Comparison of ENCODE assay signal across 8 cellular contexts in the genomic region with DNA sequence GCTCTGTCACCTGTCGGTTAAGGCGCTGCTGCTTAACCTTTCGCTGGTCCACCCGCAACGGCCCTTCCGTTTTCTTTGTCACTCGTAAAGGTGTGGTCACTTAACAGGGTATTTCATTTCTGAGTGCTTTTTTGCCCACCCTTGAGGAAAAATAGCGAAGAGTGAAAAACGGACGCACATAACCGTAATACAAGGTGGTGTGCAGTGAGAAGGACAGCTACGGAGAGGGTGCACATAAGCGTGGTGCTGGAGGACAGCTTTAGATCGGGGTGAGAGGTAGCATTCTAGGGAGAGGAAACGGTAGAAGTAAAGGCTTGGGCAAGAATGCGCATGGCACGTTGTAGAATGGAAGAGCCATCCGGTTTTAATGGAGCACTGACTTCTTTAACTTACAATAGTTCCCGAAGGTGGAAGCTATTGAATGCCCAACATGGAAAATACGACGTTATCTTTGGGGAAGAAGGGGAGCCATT. TPM values are rescaled to one million over a fixed set of nuclear protein-coding genes. Genes with fewer than 3 reads are reported as not detected.
A peak's percentile ranks its signal among the peaks of the same experiment; 100 is the strongest.
DNase-seq lines count a peak whose midpoint lies in the region; ATAC-seq lines count a peak whose summit lies in the region.

No MANE protein-coding gene starts in this region.

- DNase-seq in stimulated activated CD4-positive, alpha-beta T cell treated with anti-CD3 and anti-CD28 coated beads, Interleukin-4, amount 100 ng/mL, for 1 hour = peak; percentile 15
- no peak for DNase-seq in stimulated activated CD4-positive, alpha-beta T cell treated with anti-CD3 and anti-CD28 coated beads, Interleukin-2, amount 100 ng/mL, for 48 hours
- peak; percentile 14 for DNase-seq in activated T-helper 2 cell treated with anti-CD3 and anti-CD28 coated beads, Interferon-gamma antibody, Interleukin-2, Interleukin-4, amounts not matched to agents 10 μg/mL and 5 μg/mL and 100 μg/mL, durations not matched to agents 14 hours and 24 hours and 36 hours (ENCODE audit: low spot score)
- DNase-seq in iPS DF 6.9 (ENCODE audit: low read depth, low spot score) (no peak), NCI-H2227 treated with DMSO at 0.1 percent for 48 hours (lab: John Stamatoyannopoulos, UW) (no peak), cerebellar nuclear complex (lab: John Stamatoyannopoulos, UW) (no peak)
- no peak for DNase-seq in stimulated activated effector memory CD8-positive, alpha-beta T cell treated with anti-CD3 and anti-CD28 coated beads, Interleukin-12 subunit alpha, Interleukin-12 subunit beta, amount 100 ng/mL, for 72 hours (ENCODE audit: low spot score in 2 of 2)

- WGBS in iPS DF 6.9 (ENCODE audit: insufficient coverage, insufficient read length) = no CpG with 5 or more reads among the region's 21 CpGs

- peak overlapping the region; percentile 62 for H3K4me3 ChIP-seq in iPS DF 6.9 (ENCODE audit: low read length)

- peaks cover 1% of the 10 kb centered on the region for H3K27me3 Mint-ChIP-seq in IgD-negative memory B cell
- H3K27me3 Mint-ChIP-seq in activated T-helper 2 cell treated with anti-CD3 and anti-CD28 coated beads, Interferon-gamma antibody, Interleukin-2, Interleukin-4, amounts not matched to agents 10 μg/mL and 5 μg/mL and 100 μg/mL, durations not matched to agents 14 hours and 24 hours and 36 hours (ENCODE audit: low read depth) = no peaks in the 10 kb centered on the region

- intact Hi-C loops in activated T-helper 2 cell treated with anti-CD3 and anti-CD28 coated beads, Interferon-gamma antibody, Interleukin-2, Interleukin-4, amounts not matched to agents 10 μg/mL and 5 μg/mL and 100 μg/mL, durations not matched to agents 14 hours and 24 hours and 36 hours (cut with micrococcal nuclease) = loop anchor here (1.0 to 10.0 kb wide), 3 partner anchors 102 to 509 kb away; a partner anchor contains a TSS

- H3K4me1 ChIP-seq in iPS DF 6.9 (ENCODE audit: control insufficient read depth, insufficient read depth, low read length) = no peaks in the 10 kb centered on the region

- H3K4me1 Mint-ChIP-seq in IgD-negative memory B cell = peaks cover 29 to 42% (median 32%) of the 10 kb centered on the region in 3 donors
- H3K4me1 Mint-ChIP-seq in activated T-helper 2 cell treated with anti-CD3 and anti-CD28 coated beads, Interferon-gamma antibody, Interleukin-2, Interleukin-4, amounts not matched to agents 10 μg/mL and 5 μg/mL and 100 μg/mL, durations not matched to agents 14 hours and 24 hours and 36 hours (ENCODE audit: low read depth) = peaks cover 44% of the 10 kb centered on the region
- H3K4me1 Mint-ChIP-seq in stimulated activated effector memory CD8-positive, alpha-beta T cell treated with anti-CD3 and anti-CD28 coated beads, Interleukin-12 subunit alpha, Interleukin-12 subunit beta, amount 100 ng/mL, for 72 hours = peaks cover 44% of the 10 kb centered on the region

- peak; percentile 50 for ATAC-seq in stimulated activated effector memory CD8-positive, alpha-beta T cell treated with anti-CD3 and anti-CD28 coated beads, Interleukin-12 subunit alpha, Interleukin-12 subunit beta, amount 100 ng/mL, for 72 hours

- H3K4me3 Mint-ChIP-seq in IgD-negative memory B cell = peak overlapping the region; percentile 96 to 99 (median 98)
- H3K4me3 Mint-ChIP-seq in activated T-helper 2 cell treated with anti-CD3 and anti-CD28 coated beads, Interferon-gamma antibody, Interleukin-2, Interleukin-4, amounts not matched to agents 10 μg/mL and 5 μg/mL and 100 μg/mL, durations not matched to agents 14 hours and 24 hours and 36 hours (ENCODE audit: low read depth) = peak overlapping the region; percentile 96
- H3K4me3 Mint-ChIP-seq in stimulated activated effector memory CD8-positive, alpha-beta T cell treated with anti-CD3 and anti-CD28 coated beads, Interleukin-12 subunit alpha, Interleukin-12 subunit beta, amount 100 ng/mL, for 72 hours = peak overlapping the region; percentile 80

- H3K36me3 ChIP-seq in iPS DF 6.9 (ENCODE audit: control insufficient read depth, insufficient read depth, low read length) = peaks cover 16% of the 10 kb centered on the region; the same call in 1 of the 2 replicates

- H3K9me3 ChIP-seq in iPS DF 6.9 (ENCODE audit: control insufficient read depth, insufficient read depth, low read length) = no peaks in the 10 kb centered on the region

- no peaks in the 10 kb centered on the region for H3K27me3 ChIP-seq in iPS DF 6.9 (ENCODE audit: control insufficient read depth, insufficient read depth, low read length)

- H3K9me3 Mint-ChIP-seq in IgD-negative memory B cell = no peaks in the 10 kb centered on the region
- H3K9me3 Mint-ChIP-seq in activated T-helper 2 cell treated with anti-CD3 and anti-CD28 coated beads, Interferon-gamma antibody, Interleukin-2, Interleukin-4, amounts not matched to agents 10 μg/mL and 5 μg/mL and 100 μg/mL, durations not matched to agents 14 hours and 24 hours and 36 hours = no peaks in the 10 kb centered on the region
- H3K9me3 Mint-ChIP-seq in stimulated activated effector memory CD8-positive, alpha-beta T cell treated with anti-CD3 and anti-CD28 coated beads, Interleukin-12 subunit alpha, Interleukin-12 subunit beta, amount 100 ng/mL, for 72 hours = no peaks in the 10 kb centered on the region

- H3K27ac Mint-ChIP-seq in IgD-negative memory B cell = peak overlapping the region; percentile 87 to 100 (median 100)
- peak overlapping the region; percentile 85 for H3K27ac Mint-ChIP-seq in activated T-helper 2 cell treated with anti-CD3 and anti-CD28 coated beads, Interferon-gamma antibody, Interleukin-2, Interleukin-4, amounts not matched to agents 10 μg/mL and 5 μg/mL and 100 μg/mL, durations not matched to agents 14 hours and 24 hours and 36 hours
- peak overlapping the region; percentile 100 for H3K27ac Mint-ChIP-seq in stimulated activated effector memory CD8-positive, alpha-beta T cell treated with anti-CD3 and anti-CD28 coated beads, Interleukin-12 subunit alpha, Interleukin-12 subunit beta, amount 100 ng/mL, for 72 hours

- H3K27ac ChIP-seq in iPS DF 6.9 (ENCODE audit: low read length) = no peak overlapping the region

- H3K36me3 Mint-ChIP-seq in IgD-negative memory B cell = peaks cover 2% of the 10 kb centered on the region
- H3K36me3 Mint-ChIP-seq in activated T-helper 2 cell treated with anti-CD3 and anti-CD28 coated beads, Interferon-gamma antibody, Interleukin-2, Interleukin-4, amounts not matched to agents 10 μg/mL and 5 μg/mL and 100 μg/mL, durations not matched to agents 14 hours and 24 hours and 36 hours (ENCODE audit: low read depth) = peaks cover 50% of the 10 kb centered on the region
- H3K36me3 Mint-ChIP-seq in stimulated activated effector memory CD8-positive, alpha-beta T cell treated with anti-CD3 and anti-CD28 coated beads, Interleukin-12 subunit alpha, Interleukin-12 subunit beta, amount 100 ng/mL, for 72 hours = peaks cover 65% of the 10 kb centered on the region

RNA-seq across cellular contexts. Expression of a gene that starts 0.8 kb away (rescaled TPM):
- polyA plus RNA-seq in IgD-negative memory B cell = 180 TPM
- total RNA-seq in activated T-helper 2 cell treated with anti-CD3 and anti-CD28 coated beads, Interferon-gamma antibody, Interleukin-2, Interleukin-4, amounts not matched to agents 10 μg/mL and 5 μg/mL and 100 μg/mL, durations not matched to agents 14 hours and 24 hours and 36 hours = 494 and 522 TPM in 2 replicates

RNA-seq across cellular contexts. Expression of a gene that starts 1.2 kb away (rescaled TPM):
- polyA plus RNA-seq in IgD-negative memory B cell = 8.2 TPM
- total RNA-seq in activated T-helper 2 cell treated with anti-CD3 and anti-CD28 coated beads, Interferon-gamma antibody, Interleukin-2, Interleukin-4, amounts not matched to agents 10 μg/mL and 5 μg/mL and 100 μg/mL, durations not matched to agents 14 hours and 24 hours and 36 hours = 24.0 and 25.8 TPM in 2 replicates

RNA-seq across cellular contexts. Expression of a gene that starts 56.9 kb away (rescaled TPM):
- polyA plus RNA-seq in IgD-negative memory B cell = not detected
- 0.23 and 0.25 TPM in 2 replicates for total RNA-seq in activated T-helper 2 cell treated with anti-CD3 and anti-CD28 coated beads, Interferon-gamma antibody, Interleukin-2, Interleukin-4, amounts not matched to agents 10 μg/mL and 5 μg/mL and 100 μg/mL, durations not matched to agents 14 hours and 24 hours and 36 hours

Comparison
In these comparisons a context has a peak if more than half of its experiments do, and no peak if none do; other contexts are left out.
1. DNase-seq: peak in stimulated activated CD4-positive, alpha-beta T cell treated with anti-CD3 and anti-CD28 coated beads, Interleukin-4, amount 100 ng/mL, for 1 hour (single experiment) and activated T-helper 2 cell treated with anti-CD3 and anti-CD28 coated beads, Interferon-gamma antibody, Interleukin-2, Interleukin-4, amounts not matched to agents 10 μg/mL and 5 μg/mL and 100 μg/mL, durations not matched to agents 14 hours and 24 hours and 36 hours (single experiment); none in stimulated activated CD4-positive, alpha-beta T cell treated with anti-CD3 and anti-CD28 coated beads, Interleukin-2, amount 100 ng/mL, for 48 hours (0 of 2), iPS DF 6.9 (single experiment), stimulated activated effector memory CD8-positive, alpha-beta T cell treated with anti-CD3 and anti-CD28 coated beads, Interleukin-12 subunit alpha, Interleukin-12 subunit beta, amount 100 ng/mL, for 72 hours (0 of 2), NCI-H2227 treated with DMSO at 0.1 percent for 48 hours (single experiment) and cerebellar nuclear complex (0 of 2).
2. Peak in every context shown above with its lines, with median percentiles within 50 percentile points of each other: H3K27ac Mint-ChIP-seq and H3K4me3 Mint-ChIP-seq.